ENCODE assay signal across 8 cellular contexts in the genomic region with DNA sequence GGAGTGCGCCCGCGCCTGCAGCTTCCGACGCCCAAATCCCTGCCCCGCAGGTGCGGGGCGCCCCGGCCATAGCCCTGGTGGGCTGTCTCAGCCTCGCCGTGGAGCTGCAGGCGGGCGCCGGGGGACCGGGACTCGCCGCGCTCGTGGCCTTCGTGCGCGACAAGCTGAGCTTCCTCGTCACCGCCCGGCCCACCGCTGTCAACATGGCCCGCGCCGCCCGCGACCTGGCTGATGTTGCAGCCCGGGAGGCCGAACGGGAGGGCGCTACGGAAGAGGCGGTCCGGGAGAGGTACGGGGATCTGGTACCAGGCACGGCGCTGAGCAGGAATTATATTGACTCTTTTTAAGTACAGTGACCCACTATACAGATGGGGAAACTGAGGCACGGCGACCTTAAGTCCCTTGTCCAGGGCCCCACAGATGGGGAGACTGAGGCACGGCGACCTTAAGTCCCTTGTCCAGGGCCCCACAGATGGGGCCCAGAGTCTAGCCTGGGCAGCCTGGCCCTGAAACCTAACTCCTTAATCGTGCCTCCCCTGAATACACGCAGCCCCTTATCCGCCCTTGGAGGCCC. TPM values are rescaled to one million over a fixed set of nuclear protein-coding genes. Genes with fewer than 3 reads are reported as not detected.
DNase-seq lines count a peak whose midpoint lies in the region; ATAC-seq and TF ChIP-seq lines count a peak whose summit lies in the region.

No MANE protein-coding gene starts in this region.

- peak overlapping the region; percentile 83 to 93 (median 84) for H3K4me3 Mint-ChIP-seq in T-cell
- peak overlapping the region; percentile 78 for H3K4me3 Mint-ChIP-seq in stimulated activated effector memory CD8-positive, alpha-beta T cell treated with anti-CD3 and anti-CD28 coated beads, Interleukin-12 subunit alpha, Interleukin-12 subunit beta, amount 100 ng/mL, for 72 hours

- no peaks in the 10 kb centered on the region for H3K27me3 ChIP-seq in breast epithelium

- CTCF ChIA-PET in T-cell (lab: Charles Lee), result no interaction called here

- no peaks in the 10 kb centered on the region for H3K9me3 ChIP-seq in breast epithelium

- peak; percentile 12 for DNase-seq in NCI-H2227 (lab: John Stamatoyannopoulos, UW; ENCODE audit: unreplicated experiment)
- DNase-seq in NCI-H2227 treated with DMSO at 0.1 percent for 48 hours (lab: John Stamatoyannopoulos, UW), result no peak
- peak in 22 of 34 experiments; percentile 19 to 48 (median 33) for DNase-seq in T-cell
- DNase-seq in breast epithelium (ENCODE audit: low spot score in 2 of 2), result no peak
- DNase-seq in left colon, result peak in 1 of 2 donors; percentile 54
- peak in 1 of 2 donors; percentile 29 for DNase-seq in stimulated activated effector memory CD8-positive, alpha-beta T cell treated with anti-CD3 and anti-CD28 coated beads, Interleukin-12 subunit alpha, Interleukin-12 subunit beta, amount 100 ng/mL, for 72 hours (ENCODE audit: low spot score in 2 of 2)

- peak overlapping the region; percentile 75 to 81 (median 78) for H3K4me3 ChIP-seq in breast epithelium

- peaks cover 16 to 22% (median 19%) of the 10 kb centered on the region in 3 donors for H3K4me1 Mint-ChIP-seq in T-cell
- peaks cover 32% of the 10 kb centered on the region for H3K4me1 Mint-ChIP-seq in stimulated activated effector memory CD8-positive, alpha-beta T cell treated with anti-CD3 and anti-CD28 coated beads, Interleukin-12 subunit alpha, Interleukin-12 subunit beta, amount 100 ng/mL, for 72 hours

- TF ChIP-seq POLR2A in breast epithelium (IDR thresholded peaks at IDR 0.05), result no peak

- ATAC-seq in T-cell (replicated peaks in 1 of 4) (peak; percentile 69 to 77 (median 74)), left colon (peak; percentile 41), HG02884 (IDR thresholded peaks at IDR 0.05; ENCODE audit: unreplicated experiment) (no peak), GM18517 (IDR thresholded peaks at IDR 0.05; ENCODE audit: unreplicated experiment) (no peak)
- peak; percentile 76 for ATAC-seq in stimulated activated effector memory CD8-positive, alpha-beta T cell treated with anti-CD3 and anti-CD28 coated beads, Interleukin-12 subunit alpha, Interleukin-12 subunit beta, amount 100 ng/mL, for 72 hours

- no peaks in the 10 kb centered on the region for H3K9me3 Mint-ChIP-seq in T-cell
- no peaks in the 10 kb centered on the region for H3K9me3 Mint-ChIP-seq in stimulated activated effector memory CD8-positive, alpha-beta T cell treated with anti-CD3 and anti-CD28 coated beads, Interleukin-12 subunit alpha, Interleukin-12 subunit beta, amount 100 ng/mL, for 72 hours

- peak overlapping the region; percentile 74 to 80 for H3K27ac ChIP-seq in breast epithelium

- H3K27me3 Mint-ChIP-seq in T-cell, result no peaks in the 10 kb centered on the region

- peaks cover 8% of the 10 kb centered on the region for H3K36me3 ChIP-seq in breast epithelium

- peaks cover 9% of the 10 kb centered on the region for H3K36me3 Mint-ChIP-seq in T-cell
- H3K36me3 Mint-ChIP-seq in stimulated activated effector memory CD8-positive, alpha-beta T cell treated with anti-CD3 and anti-CD28 coated beads, Interleukin-12 subunit alpha, Interleukin-12 subunit beta, amount 100 ng/mL, for 72 hours, result peaks cover 61% of the 10 kb centered on the region

- peak overlapping the region; percentile 84 to 85 for H3K27ac Mint-ChIP-seq in T-cell
- peak overlapping the region; percentile 78 for H3K27ac Mint-ChIP-seq in stimulated activated effector memory CD8-positive, alpha-beta T cell treated with anti-CD3 and anti-CD28 coated beads, Interleukin-12 subunit alpha, Interleukin-12 subunit beta, amount 100 ng/mL, for 72 hours

- no peak for TF ChIP-seq CTCF in breast epithelium (IDR thresholded peaks at IDR 0.05)

- intact Hi-C loops in breast epithelium (cut with DNase I; ENCODE audit: low total_unique reads) (no loop called here), left colon (cut with DNase I, micrococcal nuclease) (no loop called here)

- POLR2A ChIA-PET in T-cell (lab: Charles Lee), result interaction anchor here (0.5 to 0.7 kb wide), 3 partner anchors 9 to 331 kb away, joined by 3 to 9 read pairs (median 5); partner anchors contain the start of gene C19orf53 (in 1 of the 2)

- peaks cover 0 to 9% of the 10 kb centered on the region in 2 donors for H3K4me1 ChIP-seq in breast epithelium

RNA-seq across cellular contexts. Expression of gene MRI1, which starts 0.6 kb away (rescaled TPM):
- total RNA-seq in T-cell, result 100 to 1,000 TPM in 2 of 5 donors, 10 to 100 TPM in 3; 37.6 to 107 (median 94.3) TPM
- 10 to 100 TPM; 45.9 to 72.4 (median 71.4) TPM for total RNA-seq in breast epithelium
- 10 to 100 TPM; 31.3 to 31.8 TPM for total RNA-seq in left colon

RNA-seq across cellular contexts. Expression of gene C19orf53, which starts 9.3 kb away (rescaled TPM):
- 10 to 100 TPM; 69.7 to 82.1 (median 76.8) TPM for total RNA-seq in T-cell
- 100 to 1,000 TPM; 134 to 175 (median 137) TPM for total RNA-seq in breast epithelium
- 10 to 100 TPM; 44.9 to 46.7 TPM for total RNA-seq in left colon

RNA-seq across cellular contexts. Expression of gene ZSWIM4, which starts 30.3 kb away (rescaled TPM):
- total RNA-seq in T-cell (1 to 10 TPM; 5.4 to 9.8 (median 9.0) TPM), breast epithelium (1 to 10 TPM; 1.1 to 8.5 (median 6.9) TPM), left colon (1 to 10 TPM; 3.0 TPM)

Comparison
In these comparisons a context has a peak if more than half of its experiments do, and no peak if none do; other contexts are left out.
1. DNase-seq: peak in NCI-H2227 (single experiment) and T-cell (22 of 34); none in NCI-H2227 treated with DMSO at 0.1 percent for 48 hours (single experiment) and breast epithelium (0 of 2).
2. ATAC-seq: peak in T-cell (4 of 4), left colon (single experiment) and stimulated activated effector memory CD8-positive, alpha-beta T cell treated with anti-CD3 and anti-CD28 coated beads, Interleukin-12 subunit alpha, Interleukin-12 subunit beta, amount 100 ng/mL, for 72 hours (single experiment); none in HG02884 (single experiment) and GM18517 (single experiment).